1 cellular context compared by ENCODE assay signal in genomic region chr18:36446059-36446458, GRCh38.
TF ChIP-seq lines count a peak whose summit lies in the region.

No MANE protein-coding gene starts in this region.

TF ChIP-seq in SK-N-SH treated with all-trans-retinoic acid at 6 μM for 48 hours, 23 proteins besides CTCF, POLR2A, EP300 and RAD21 (continued from another document):
- peak; percentile 52; the same call in 1 of the 2 replicates for TF ChIP-seq TSHZ2 (CRISPR knock-in tag; IDR thresholded peaks at IDR 0.05)
